34 cellular contexts compared by ENCODE assay signal in the genomic region with DNA sequence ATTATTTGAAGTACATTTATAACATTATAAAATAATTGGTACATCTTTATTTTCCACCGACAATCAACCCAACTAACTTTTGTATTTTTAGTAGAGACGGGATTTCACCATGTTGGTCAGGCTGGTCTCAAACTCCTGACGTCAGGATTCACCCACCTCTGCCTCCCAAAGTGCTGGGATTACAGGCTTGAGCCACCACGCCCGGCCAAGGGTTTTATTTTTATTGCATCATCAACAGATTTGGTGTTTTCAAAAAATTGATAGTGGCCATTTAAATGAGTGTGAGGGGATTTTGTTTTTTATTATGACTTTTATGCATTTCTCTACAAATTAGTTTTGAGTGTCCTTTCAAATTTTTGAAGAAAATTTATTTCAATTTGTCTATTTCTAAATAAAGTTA.
"Had no signal": no experiment of that assay in that cellular context is flagged by ENCODE, and none has a peak within 500 bp of the region (broad histone marks: within the 10 kb centered on the region; RNA-seq: fewer than 3 reads in every experiment).

No MANE protein-coding gene starts in this region.

- H3K27ac ChIP-seq: KMS-11 had no signal

- H3K27me3 ChIP-seq: MG63 had no signal

- DNase-seq: Karpas-422, Kasumi-1, MG63, MM.1S, MV-4-11, NCI-H1048, NCI-H1092 treated with DMSO at 0.1 percent for 48 hours, NCI-H1105, NCI-H1105 treated with DMSO at 0.1 percent for 48 hours, NCI-H1417, NCI-H1417 treated with DMSO at 0.1 percent for 48 hours, NCI-H1436, NCI-H1436 treated with DMSO at 0.1 percent for 48 hours, NCI-H146, NCI-H1694, NCI-H1694 treated with DMSO at 0.1 percent for 48 hours, NCI-H187, NCI-H187 treated with DMSO at 0.1 percent for 48 hours, NCI-H1930, NCI-H2029, NCI-H2029 treated with DMSO at 0.1 percent for 48 hours, NCI-H2081, NCI-H2081 treated with DMSO at 0.1 percent for 48 hours, NCI-H2107, NCI-H2171, NCI-H2171 treated with DMSO at 0.1 percent for 48 hours, NCI-H2227 treated with DMSO at 0.1 percent for 48 hours, NCI-H226, NCI-H345, NCI-H446, NCI-H446 treated with DMSO at 0.1 percent for 48 hours, NCI-H510A, NCI-H510A treated with DMSO at 0.1 percent for 48 hours had no signal

- H3K4me3 ChIP-seq: MG63 had no signal

- H3K9me3 ChIP-seq: MG63 had no signal

- H3K9ac ChIP-seq: KMS-11 had no signal

- H3K4me2 ChIP-seq: KMS-11 had no signal
